11 cellular contexts compared by ENCODE assay signal in the genomic region with DNA sequence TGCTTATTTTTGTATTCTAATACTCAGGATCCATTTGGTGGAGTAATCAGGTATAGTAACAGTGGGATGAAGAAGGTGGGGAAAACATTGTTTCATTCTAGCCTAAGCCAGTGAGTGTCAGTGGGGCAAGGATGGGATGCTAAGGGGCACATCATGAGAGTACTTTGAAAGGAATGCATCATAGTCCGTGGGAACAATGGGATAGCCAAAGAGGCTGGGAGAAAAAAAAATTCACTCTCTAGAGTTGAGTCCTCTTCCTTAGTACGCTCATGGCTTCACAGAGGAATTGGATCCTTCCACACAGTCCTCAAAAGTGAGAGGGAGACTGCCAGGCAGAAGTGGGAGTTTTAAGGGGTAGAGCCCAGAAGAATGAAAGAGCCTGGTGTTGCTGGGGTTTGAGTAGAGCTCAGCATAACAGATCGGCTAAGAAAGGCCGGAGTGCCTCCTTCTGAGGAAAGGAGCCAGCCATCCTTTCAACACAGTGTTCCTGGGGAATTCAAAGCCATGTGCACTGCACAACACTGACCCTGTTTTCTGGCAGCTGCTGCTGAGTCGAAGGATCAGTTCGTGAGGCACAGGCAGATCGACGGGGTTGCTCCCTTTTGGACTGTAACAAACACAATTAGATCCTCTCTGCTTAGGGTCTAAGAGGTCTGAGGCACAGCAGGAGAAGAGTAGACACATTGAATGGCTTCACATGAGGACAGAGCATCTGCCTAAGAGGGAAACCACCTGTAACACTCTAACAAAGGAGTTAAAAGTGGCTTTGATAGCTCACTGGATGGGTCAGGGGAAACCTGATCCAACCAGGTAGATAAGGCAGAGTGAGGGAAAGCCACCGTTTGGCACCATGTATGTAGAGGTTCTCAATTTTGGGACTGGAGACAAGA.
DNase-seq lines count a peak whose midpoint lies in the region; ATAC-seq, FAIRE-seq and TF ChIP-seq lines count a peak whose summit lies in the region.
"Had no signal": no experiment of that assay in that cellular context is flagged by ENCODE, and none has a peak within 500 bp of the region (broad histone marks: within the 10 kb centered on the region; RNA-seq: fewer than 3 reads in every experiment).

No MANE protein-coding gene starts in this region.

- H3K9me3 Mint-ChIP-seq in natural killer cell, result no peaks in the 10 kb centered on the region
- no peaks in the 10 kb centered on the region for H3K9me3 Mint-ChIP-seq in natural killer cell treated with Interleukin-12 subunit alpha and Interleukin-12 subunit beta and Interleukin-15 and Interleukin-18, amount 100 ng/mL, for 72 hours
- H3K9me3 Mint-ChIP-seq in astrocyte (ENCODE audit: unreplicated experiment), result no peaks in the 10 kb centered on the region
- H3K9me3 Mint-ChIP-seq in type B pancreatic cell, result no peaks in the 10 kb centered on the region
- H3K9me3 Mint-ChIP-seq: CD14-positive monocyte had no signal

- H3K27me3 Mint-ChIP-seq in natural killer cell (ENCODE audit: low read depth in 2 of 2), result no peaks in the 10 kb centered on the region
- H3K27me3 Mint-ChIP-seq in natural killer cell treated with Interleukin-12 subunit alpha and Interleukin-12 subunit beta and Interleukin-15 and Interleukin-18, amount 100 ng/mL, for 72 hours, result no peaks in the 10 kb centered on the region
- H3K27me3 Mint-ChIP-seq in astrocyte (ENCODE audit: low read depth, unreplicated experiment), result no peaks in the 10 kb centered on the region
- H3K27me3 Mint-ChIP-seq in type B pancreatic cell, result no peaks in the 10 kb centered on the region

- no peaks in the 10 kb centered on the region for H3K27me3 ChIP-seq in astrocyte (ENCODE audit: insufficient read depth, low read length)
- H3K27me3 ChIP-seq: hepatocyte had no signal

- ATAC-seq in natural killer cell (no peak), left lobe of liver (peak; percentile 50)
- ATAC-seq in natural killer cell treated with Interleukin-12 subunit alpha and Interleukin-12 subunit beta and Interleukin-15 and Interleukin-18, amount 100 ng/mL, for 72 hours, result no peak

- peaks cover 19% of the 10 kb centered on the region for H4K20me1 ChIP-seq in astrocyte (ENCODE audit: insufficient read depth, low read length)

- H3K4me2 ChIP-seq in astrocyte (ENCODE audit: low read length), result no peak overlapping the region
- H3K4me2 ChIP-seq: hepatocyte had no signal

- no peak overlapping the region for H3K4me3 ChIP-seq in astrocyte (ENCODE audit: insufficient read depth, low read depth, low read length)
- H3K4me3 ChIP-seq: hepatocyte had no signal

- H3K36me3 Mint-ChIP-seq in natural killer cell (no peaks in the 10 kb centered on the region), astrocyte (ENCODE audit: low read depth, unreplicated experiment) (no peaks in the 10 kb centered on the region), type B pancreatic cell (peaks cover 33% of the 10 kb centered on the region)
- peaks cover 20% of the 10 kb centered on the region for H3K36me3 Mint-ChIP-seq in natural killer cell treated with Interleukin-12 subunit alpha and Interleukin-12 subunit beta and Interleukin-15 and Interleukin-18, amount 100 ng/mL, for 72 hours

- no peak for DNase-seq in natural killer cell
- DNase-seq in natural killer cell treated with Interleukin-12 subunit alpha and Interleukin-12 subunit beta and Interleukin-15 and Interleukin-18, amount 100 ng/mL, for 72 hours (ENCODE audit: low spot score), result no peak
- DNase-seq in astrocyte (ENCODE audit: low read depth), result no peak
- no peak for DNase-seq in left lobe of liver (ENCODE audit: low spot score)
- no peak for DNase-seq in type B pancreatic cell (ENCODE audit: extremely low spot score, unreplicated experiment)
- no peak for DNase-seq in NCI-H1694 treated with DMSO at 0.1 percent for 48 hours (lab: John Stamatoyannopoulos, UW)
- DNase-seq in GM12892 (ENCODE audit: insufficient read length), result no peak
- no peak for DNase-seq in SIG-M5 treated with dmso at 0.1 percent for 504 hours (lab: John Stamatoyannopoulos, UW; ENCODE audit: unreplicated experiment)
- DNase-seq: activated CD4-positive, CD25-positive, alpha-beta regulatory T cell had no signal

- peaks cover 5% of the 10 kb centered on the region for H3K4me1 ChIP-seq in astrocyte (ENCODE audit: insufficient read depth, low read length)

- H2AFZ ChIP-seq in astrocyte (ENCODE audit: low read depth, low read length), result no peak overlapping the region
- H2AFZ ChIP-seq: hepatocyte had no signal

- peak overlapping the region; percentile 27 for H3K27ac ChIP-seq in astrocyte (ENCODE audit: low read depth, low read length)
- H3K27ac ChIP-seq: hepatocyte had no signal

- peaks cover 15% of the 10 kb centered on the region for H3K36me3 ChIP-seq in astrocyte (ENCODE audit: insufficient read depth, low read length)

- intact Hi-C loops in natural killer cell (cut with micrococcal nuclease), result no loop called here

- H3K27ac Mint-ChIP-seq in natural killer cell (peak overlapping the region; percentile 72 to 84), astrocyte (ENCODE audit: unreplicated experiment) (peak overlapping the region; percentile 83), type B pancreatic cell (peak overlapping the region; percentile 3)
- no peak overlapping the region for H3K27ac Mint-ChIP-seq in natural killer cell treated with Interleukin-12 subunit alpha and Interleukin-12 subunit beta and Interleukin-15 and Interleukin-18, amount 100 ng/mL, for 72 hours

- no peak for TF ChIP-seq CTCF in natural killer cell (IDR thresholded peaks at IDR 0.05)
- TF ChIP-seq CTCF in astrocyte (IDR thresholded peaks at IDR 0.05; ENCODE audit: insufficient read depth, low read depth, low read length), result no peak
- TF ChIP-seq CTCF in type B pancreatic cell (conservative IDR thresholded peaks at IDR 0.05), result no peak

- no peak for TF ChIP-seq POLR2A in GM12892 (IDR thresholded peaks at IDR 0.05; ENCODE audit: low read depth, low read length)

- no peak overlapping the region for H3K9ac ChIP-seq in astrocyte (ENCODE audit: low read length)

- H3K4me3 Mint-ChIP-seq in natural killer cell, result no peak overlapping the region
- H3K4me3 Mint-ChIP-seq in natural killer cell treated with Interleukin-12 subunit alpha and Interleukin-12 subunit beta and Interleukin-15 and Interleukin-18, amount 100 ng/mL, for 72 hours, result no peak overlapping the region
- H3K4me3 Mint-ChIP-seq in astrocyte (ENCODE audit: unreplicated experiment), result no peak overlapping the region
- H3K4me3 Mint-ChIP-seq in type B pancreatic cell, result no peak overlapping the region
- H3K4me3 Mint-ChIP-seq: CD14-positive monocyte had no signal

- no peak for FAIRE-seq in astrocyte (lab: Jason Lieb, UNC)
- FAIRE-seq in GM12892 (lab: Jason Lieb, UNC), result no peak

- peaks cover 54 to 59% of the 10 kb centered on the region in 2 donors for H3K4me1 Mint-ChIP-seq in natural killer cell
- H3K4me1 Mint-ChIP-seq in natural killer cell treated with Interleukin-12 subunit alpha and Interleukin-12 subunit beta and Interleukin-15 and Interleukin-18, amount 100 ng/mL, for 72 hours (ENCODE audit: low read depth in 2 of 2), result peaks cover 40 to 43% of the 10 kb centered on the region in 2 donors
- peaks cover 14% of the 10 kb centered on the region for H3K4me1 Mint-ChIP-seq in astrocyte (ENCODE audit: low read depth, unreplicated experiment)
- peaks cover 15% of the 10 kb centered on the region for H3K4me1 Mint-ChIP-seq in type B pancreatic cell (ENCODE audit: unreplicated experiment)

- no peaks in the 10 kb centered on the region for H3K9me3 ChIP-seq in astrocyte (ENCODE audit: insufficient read depth, low read depth, low read length)

- H3K79me2 ChIP-seq in astrocyte (ENCODE audit: insufficient read depth, low read length), result peaks cover 28% of the 10 kb centered on the region

Comparison
In these comparisons a context has a peak if more than half of its experiments do, and no peak if none do; other contexts are left out.
1. H3K27ac Mint-ChIP-seq: peak in natural killer cell (2 of 2), astrocyte (single experiment) and type B pancreatic cell (single experiment); none in natural killer cell treated with Interleukin-12 subunit alpha and Interleukin-12 subunit beta and Interleukin-15 and Interleukin-18, amount 100 ng/mL, for 72 hours (0 of 2).